1 cellular context compared by ENCODE assay signal in genomic region chr17:78438271-78438691, GRCh38.
TF ChIP-seq lines count a peak whose summit lies in the region.

No MANE protein-coding gene starts in this region.

TF ChIP-seq in HepG2, 621 proteins besides CTCF, POLR2A, EP300 and RAD21:
- TF ChIP-seq TOPORS (CRISPR knock-in tag; IDR thresholded peaks at IDR 0.05) (no peak), PCBP1 (IDR thresholded peaks at IDR 0.05; ENCODE audit: borderline replicate concordance, low read depth, low read length) (peak; percentile 68; the same call in 1 of the 2 replicates), TBX2 (CRISPR knock-in tag; IDR thresholded peaks at IDR 0.05; ENCODE audit: borderline replicate concordance) (no peak), GRHL1 (CRISPR knock-in tag; conservative IDR thresholded peaks at IDR 0.05) (no peak), HNRNPK (IDR thresholded peaks at IDR 0.05; ENCODE audit: low read depth, low read length, poor library complexity, severe bottlenecking) (peak; percentile 85), GFI1 (CRISPR knock-in tag; IDR thresholded peaks at IDR 0.05; ENCODE audit: borderline replicate concordance) (no peak), ZNF772 (CRISPR knock-in tag; IDR thresholded peaks at IDR 0.05) (no peak)
